Comparison of ENCODE assay signal across 1 cellular context in the genomic region with DNA sequence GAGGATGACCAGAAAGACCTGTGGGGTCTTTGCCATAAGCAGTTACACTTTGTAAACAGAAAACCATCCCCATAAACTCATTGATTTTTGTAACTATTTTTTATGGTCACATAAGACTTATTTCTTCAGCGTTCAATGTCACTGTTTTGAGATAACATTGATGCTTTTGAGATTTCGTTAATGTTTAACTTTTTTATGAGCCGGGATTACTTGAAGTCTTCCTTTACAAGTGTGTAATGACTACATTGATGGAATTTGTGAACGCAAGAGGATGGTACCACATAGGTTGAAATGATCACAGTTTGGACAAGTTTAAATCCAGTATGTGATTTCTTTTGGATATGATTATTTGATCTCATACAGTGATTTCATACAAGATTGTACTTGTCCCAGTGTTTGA.
TF ChIP-seq lines count a peak whose summit lies in the region.

No MANE protein-coding gene starts in this region.

TF ChIP-seq in GM23338, 12 proteins besides CTCF, POLR2A, EP300 and RAD21 (continued from another document):
- TF ChIP-seq, protein P1, sequence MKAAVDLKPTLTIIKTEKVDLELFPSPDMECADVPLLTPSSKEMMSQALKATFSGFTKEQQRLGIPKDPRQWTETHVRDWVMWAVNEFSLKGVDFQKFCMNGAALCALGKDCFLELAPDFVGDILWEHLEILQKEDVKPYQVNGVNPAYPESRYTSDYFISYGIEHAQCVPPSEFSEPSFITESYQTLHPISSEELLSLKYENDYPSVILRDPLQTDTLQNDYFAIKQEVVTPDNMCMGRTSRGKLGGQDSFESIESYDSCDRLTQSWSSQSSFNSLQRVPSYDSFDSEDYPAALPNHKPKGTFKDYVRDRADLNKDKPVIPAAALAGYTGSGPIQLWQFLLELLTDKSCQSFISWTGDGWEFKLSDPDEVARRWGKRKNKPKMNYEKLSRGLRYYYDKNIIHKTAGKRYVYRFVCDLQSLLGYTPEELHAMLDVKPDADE (IDR thresholded peaks at IDR 0.05) = no peak
- no peak for TF ChIP-seq JUNB (IDR thresholded peaks at IDR 0.05; ENCODE audit: unreplicated experiment)
